ENCODE assay signal across 30 cellular contexts in the genomic region with DNA sequence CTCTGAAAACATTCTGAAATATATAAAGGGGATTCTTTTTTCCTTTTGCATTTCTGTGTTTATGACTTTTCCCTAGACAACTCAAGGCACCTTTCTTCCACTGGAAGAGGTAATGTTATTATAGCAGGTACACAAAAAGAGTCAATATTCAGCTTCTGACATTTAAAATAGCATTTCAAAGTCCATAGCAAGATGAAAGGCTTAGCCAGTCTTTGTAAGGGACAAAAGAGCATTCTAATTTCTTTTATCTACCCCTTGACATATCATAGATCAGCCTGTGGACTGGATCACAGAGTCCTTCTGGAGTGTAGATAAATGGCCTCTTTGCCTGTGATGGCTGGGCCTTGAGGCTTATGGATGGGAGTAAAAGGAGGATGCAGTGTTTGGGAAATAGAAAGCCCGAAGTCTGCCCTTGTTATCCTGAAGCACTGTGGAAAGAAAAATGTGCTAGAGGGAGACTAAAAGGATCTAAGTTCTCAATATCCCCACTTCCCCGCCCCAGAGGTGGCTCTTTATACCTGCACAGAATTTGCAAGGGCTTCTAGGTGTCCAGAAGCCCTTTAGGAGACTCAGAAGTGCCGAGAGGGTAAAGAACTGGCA. TPM values are rescaled to one million over a fixed set of nuclear protein-coding genes. Genes with fewer than 3 reads are reported as not detected.
"Had no signal": no experiment of that assay in that cellular context is flagged by ENCODE, and none has a peak within 500 bp of the region (broad histone marks: within the 10 kb centered on the region; RNA-seq: fewer than 3 reads in every experiment).

No MANE protein-coding gene starts in this region.

- H3K9me3 ChIP-seq: body of pancreas, breast epithelium, MG63, SJCRH30 had no signal

- H3K27ac ChIP-seq: body of pancreas, breast epithelium, SJCRH30, SK-N-MC had no signal

- H3K27me3 ChIP-seq: body of pancreas, breast epithelium, MG63, SJCRH30 had no signal

- H3K4me3 ChIP-seq: body of pancreas, breast epithelium, MG63, SJCRH30, SK-N-MC had no signal

- DNase-seq: activated CD4-positive, alpha-beta T cell treated with anti-CD3 and anti-CD28 coated beads, Interleukin-2, amount 10 ng/mL, durations not matched to agents 24 days and 14 days; activated CD4-positive, alpha-beta T cell treated with anti-CD3 and anti-CD28 coated beads, Interleukin-2, amount 50 U/mL, for 4 hours; activated CD8-positive, alpha-beta T cell treated with anti-CD3 and anti-CD28 coated beads, Interleukin-2, amount 10 ng/mL, durations not matched to agents 7 days and 5 days; activated gamma-delta T cell; activated naive CD4-positive, alpha-beta T cell treated with Interleukin-2 at 50 U/mL for 16 hours; activated naive CD8-positive, alpha-beta T cell treated with anti-CD3 and anti-CD28 coated beads, Interleukin-2, amount 10 ng/mL, durations not matched to agents 7 days and 5 days; activated T-cell treated with anti-CD3 and anti-CD28 coated beads, Interleukin-2, amount 50 U/mL, for 24 hours; amygdala; body of pancreas; Kasumi-1; MG63; MV-4-11; NCI-H1092; NCI-H1436 treated with DMSO at 0.1 percent for 48 hours; NCI-H1694 treated with DMSO at 0.1 percent for 48 hours; NCI-H2029; NCI-H345; NCI-H524 treated with DMSO at 0.1 percent for 48 hours; SHP77; SJCRH30; T1000 had no signal

- H3K36me3 ChIP-seq: breast epithelium, MG63, SJCRH30 had no signal

- H3K4me1 ChIP-seq: body of pancreas, breast epithelium, SJCRH30 had no signal

RNA-seq across cellular contexts. Expression of gene HEPACAM, which starts 1.6 kb away (rescaled TPM):
- total RNA-seq: activated CD4-positive, alpha-beta T cell treated with anti-CD3 and anti-CD28 coated beads, Interleukin-2, amount 10 ng/mL, durations not matched to agents 24 days and 14 days; activated CD8-positive, alpha-beta T cell treated with anti-CD3 and anti-CD28 coated beads, Interleukin-2, amount 10 ng/mL, durations not matched to agents 7 days and 5 days; activated naive CD8-positive, alpha-beta T cell treated with anti-CD3 and anti-CD28 coated beads, Interleukin-2, amount 10 ng/mL, durations not matched to agents 7 days and 5 days; activated T-helper 2 cell treated with anti-CD3 and anti-CD28 coated beads, Interferon-gamma antibody, Interleukin-2, Interleukin-4, amounts not matched to agents 10 μg/mL and 5 μg/mL and 100 μg/mL, durations not matched to agents 14 hours and 24 hours and 36 hours; astrocyte; NCI-H460; RPMI7951; SJCRH30; T-helper 1 cell treated with Interleukin-12 subunit alpha and Interleukin-12 subunit beta and Interleukin-4 antibody, amounts not matched to agents 30 ng/mL and 1 ng/mL, for 36 hours; T-helper 2 cell treated with Interferon-gamma antibody and Interleukin-4, amounts not matched to agents 100 ng/mL and 5 ng/mL, for 36 hours had no signal

RNA-seq across cellular contexts. Expression of gene HEPN1, which starts 18.4 kb away (rescaled TPM):
- total RNA-seq: activated CD4-positive, alpha-beta T cell treated with anti-CD3 and anti-CD28 coated beads, Interleukin-2, amount 10 ng/mL, durations not matched to agents 24 days and 14 days; activated CD8-positive, alpha-beta T cell treated with anti-CD3 and anti-CD28 coated beads, Interleukin-2, amount 10 ng/mL, durations not matched to agents 7 days and 5 days; activated naive CD8-positive, alpha-beta T cell treated with anti-CD3 and anti-CD28 coated beads, Interleukin-2, amount 10 ng/mL, durations not matched to agents 7 days and 5 days; activated T-helper 2 cell treated with anti-CD3 and anti-CD28 coated beads, Interferon-gamma antibody, Interleukin-2, Interleukin-4, amounts not matched to agents 10 μg/mL and 5 μg/mL and 100 μg/mL, durations not matched to agents 14 hours and 24 hours and 36 hours; astrocyte; body of pancreas; breast epithelium; cardiac septum; NCI-H460; RPMI7951; SJCRH30; T-helper 1 cell treated with Interleukin-12 subunit alpha and Interleukin-12 subunit beta and Interleukin-4 antibody, amounts not matched to agents 30 ng/mL and 1 ng/mL, for 36 hours; T-helper 2 cell treated with Interferon-gamma antibody and Interleukin-4, amounts not matched to agents 100 ng/mL and 5 ng/mL, for 36 hours had no signal

RNA-seq across cellular contexts. Expression of gene ROBO4, which starts 39.8 kb away (rescaled TPM):
- total RNA-seq: activated CD4-positive, alpha-beta T cell treated with anti-CD3 and anti-CD28 coated beads, Interleukin-2, amount 10 ng/mL, durations not matched to agents 24 days and 14 days; activated naive CD8-positive, alpha-beta T cell treated with anti-CD3 and anti-CD28 coated beads, Interleukin-2, amount 10 ng/mL, durations not matched to agents 7 days and 5 days; activated T-helper 2 cell treated with anti-CD3 and anti-CD28 coated beads, Interferon-gamma antibody, Interleukin-2, Interleukin-4, amounts not matched to agents 10 μg/mL and 5 μg/mL and 100 μg/mL, durations not matched to agents 14 hours and 24 hours and 36 hours; NCI-H460; T-helper 1 cell treated with Interleukin-12 subunit alpha and Interleukin-12 subunit beta and Interleukin-4 antibody, amounts not matched to agents 30 ng/mL and 1 ng/mL, for 36 hours had no signal
